In the genomic region with DNA sequence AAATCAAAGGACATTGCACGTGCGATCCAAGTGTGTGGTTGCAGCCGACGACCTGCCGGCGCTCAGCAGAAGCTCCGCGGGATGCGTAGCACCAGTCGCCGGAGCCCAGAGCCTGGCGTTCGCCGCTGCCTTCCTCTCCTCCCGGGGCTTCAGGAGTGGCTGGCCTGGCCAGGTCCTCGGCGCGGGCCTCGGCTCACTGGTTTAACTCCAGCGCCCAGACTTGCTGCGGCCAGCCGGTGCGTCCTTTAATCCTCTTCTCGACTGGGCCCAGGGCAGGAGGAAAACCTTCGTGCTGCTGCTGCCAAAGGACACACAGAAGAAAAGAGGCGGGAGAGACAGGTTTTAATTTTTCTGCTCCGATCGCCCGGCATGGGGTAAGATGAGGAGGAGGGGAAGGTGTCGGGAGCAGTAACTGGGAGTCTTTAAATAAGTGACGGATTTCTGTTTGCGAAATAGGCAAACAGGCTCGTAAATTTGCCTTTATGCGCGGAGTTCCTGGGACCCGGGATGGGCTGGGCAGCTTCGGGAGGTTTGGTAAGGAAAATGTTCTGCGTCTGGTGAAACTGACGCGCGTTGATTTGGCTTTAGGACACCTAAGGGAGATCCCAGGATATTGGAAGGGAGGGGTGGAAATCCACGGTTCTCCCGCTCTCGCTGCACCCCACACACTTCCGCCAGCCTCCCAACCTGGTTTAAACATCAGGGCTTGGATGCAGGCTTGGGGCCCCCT, we compare ENCODE assay signal across 11 cellular contexts. TPM values are rescaled to one million over a fixed set of nuclear protein-coding genes. Genes with fewer than 3 reads are reported as not detected.
A peak's percentile ranks its signal among the peaks of the same experiment; 100 is the strongest.
DNase-seq lines count a peak whose midpoint lies in the region; ATAC-seq and TF ChIP-seq lines count a peak whose summit lies in the region.
"Had no signal": no experiment of that assay in that cellular context is flagged by ENCODE, and none has a peak within 500 bp of the region (broad histone marks: within the 10 kb centered on the region; RNA-seq: fewer than 3 reads in every experiment).

No MANE protein-coding gene starts in this region.

- peaks cover 82% of the 10 kb centered on the region for H3K27me3 Mint-ChIP-seq in IgD-negative memory B cell

- peak overlapping the region in 3 of 4 donors; percentile 67 to 86 (median 69) for H3K4me3 Mint-ChIP-seq in IgD-negative memory B cell

- WGBS in tibial nerve, 2 donors: 7 to 8% methylated on average over 45 of the region's 45 CpGs

- TF ChIP-seq EP300 in neural cell (conservative IDR thresholded peaks at IDR 0.05; ENCODE audit: poor library complexity, severe bottlenecking) (no peak), tibial nerve (IDR thresholded peaks at IDR 0.05) (no peak)

- peak overlapping the region; percentile 87 to 94 (median 87) for H3K27ac Mint-ChIP-seq in IgD-negative memory B cell

- TF ChIP-seq POLR2A in tibial nerve (IDR thresholded peaks at IDR 0.05): no peak

- no peaks in the 10 kb centered on the region for H3K36me3 Mint-ChIP-seq in IgD-negative memory B cell

- H3K9me3 ChIP-seq in neural cell (ENCODE audit: low read length): no peaks in the 10 kb centered on the region
- no peaks in the 10 kb centered on the region for H3K9me3 ChIP-seq in tibial nerve

- H3K27me3 ChIP-seq in neural cell (ENCODE audit: insufficient read depth, low read depth, low read length) (peaks cover 100% of the 10 kb centered on the region), tibial nerve (peaks cover 17 to 100% of the 10 kb centered on the region in 2 donors)

- H3K9me3 Mint-ChIP-seq in IgD-negative memory B cell: peaks cover 0 to 5% (median 0%) of the 10 kb centered on the region in 3 donors

- TF ChIP-seq RAD21 in neural cell (conservative IDR thresholded peaks at IDR 0.05): no peak

- no peaks in the 10 kb centered on the region for H3F3A ChIP-seq in neural cell (ENCODE audit: insufficient read depth, low read length, poor library complexity, severe bottlenecking)

- DNase-seq in COLO668 (lab: John Stamatoyannopoulos, UW; ENCODE audit: unreplicated experiment) (peak; percentile 17), dermis blood vessel endothelial cell (peak; percentile 28), GM20000 (ENCODE audit: low spot score) (no peak), tibial nerve (ENCODE audit: low spot score in 2 of 2) (no peak)

- no peaks in the 10 kb centered on the region for H3K9me2 ChIP-seq in neural cell (ENCODE audit: insufficient read depth, low read length)

- H3K9ac ChIP-seq in neural cell (ENCODE audit: low read length): no peak overlapping the region

- no peak overlapping the region for H3K4me2 ChIP-seq in neural cell (ENCODE audit: low read length)

- H2AFZ ChIP-seq in neural cell (ENCODE audit: low read depth, low read length): no peak overlapping the region

- no peaks in the 10 kb centered on the region for H3K79me2 ChIP-seq in neural cell (replicated peaks; ENCODE audit: insufficient read depth, low read length)

- H3K4me3 ChIP-seq in neural cell (ENCODE audit: low read length) (no peak overlapping the region), tibial nerve (no peak overlapping the region)
- H3K4me3 ChIP-seq: lung had no signal

- no peak for TF ChIP-seq CTCF in neural cell (IDR thresholded peaks at IDR 0.05; ENCODE audit: poor library complexity, severe bottlenecking)
- TF ChIP-seq CTCF in GM20000 (IDR thresholded peaks at IDR 0.05; ENCODE audit: extremely low read depth, missing control alignments): no peak
- TF ChIP-seq CTCF in tibial nerve (IDR thresholded peaks at IDR 0.05): no peak

- peaks cover 23 to 36% (median 32%) of the 10 kb centered on the region in 3 donors for H3K4me1 Mint-ChIP-seq in IgD-negative memory B cell

- H3K27ac ChIP-seq in neural cell (ENCODE audit: low read length): no peak overlapping the region
- no peak overlapping the region for H3K27ac ChIP-seq in tibial nerve

- no peaks in the 10 kb centered on the region for H4K20me1 ChIP-seq in neural cell (ENCODE audit: insufficient read depth)

- H3K36me3 ChIP-seq in neural cell (ENCODE audit: insufficient read depth, low read length) (no peaks in the 10 kb centered on the region), tibial nerve (no peaks in the 10 kb centered on the region)

- H3K4me1 ChIP-seq in tibial nerve: peaks cover 0 to 85% (median 48%) of the 10 kb centered on the region in 4 donors

- ATAC-seq in HG03175 (IDR thresholded peaks at IDR 0.05; ENCODE audit: unreplicated experiment): no peak
- ATAC-seq: activated CD4-positive, CD25-positive, alpha-beta regulatory T cell treated with anti-CD3 and anti-CD28 coated beads, Interleukin-2, amount 50 U/mL, for 24 hours had no signal

TF ChIP-seq in neural cell, 6 proteins besides CTCF, POLR2A, EP300 and RAD21:
- TF ChIP-seq TAF1 (IDR thresholded peaks at IDR 0.05; ENCODE audit: low read depth): no peak
- no peak for TF ChIP-seq MXI1 (conservative IDR thresholded peaks at IDR 0.05; ENCODE audit: poor library complexity, severe bottlenecking)
- TF ChIP-seq POLR2AphosphoS5 (IDR thresholded peaks at IDR 0.05): no peak
- no peak for TF ChIP-seq SMC3 (conservative IDR thresholded peaks at IDR 0.05; ENCODE audit: poor library complexity)
- TF ChIP-seq EZH2 (IDR thresholded peaks at IDR 0.05; ENCODE audit: borderline replicate concordance, insufficient read depth, low read length, poor library complexity, severe bottlenecking): peak; percentile 39
TF ChIP-seq in neural cell: peak in this region for 1.

RNA-seq across cellular contexts. Expression of a gene that starts 2.2 kb away (rescaled TPM):
- polyA plus RNA-seq in IgD-negative memory B cell (not detected), neural cell (not detected in 2 replicates)
- total RNA-seq in dermis blood vessel endothelial cell (not detected in 2 replicates), tibial nerve (not detected)
- polyA minus RNA-seq in neural cell: not detected in 2 replicates
- total RNA-seq: H4, RPMI7951 had no signal

RNA-seq across cellular contexts. Expression of a gene that starts 30.0 kb away (rescaled TPM):
- polyA plus RNA-seq in IgD-negative memory B cell: 34.2 TPM
- 25.7 and 40.6 TPM in 2 replicates for total RNA-seq in dermis blood vessel endothelial cell
- 18.5 and 32.7 TPM in 2 replicates for polyA plus RNA-seq in neural cell
- 32.8 and 40.7 TPM in 2 replicates for polyA minus RNA-seq in neural cell
- 10 to 100 TPM; 30.0 to 60.5 (median 38.6) TPM for total RNA-seq in tibial nerve

Comparison
In these comparisons a context has a peak if more than half of its experiments do, and no peak if none do; other contexts are left out.
1. DNase-seq: peak in COLO668 (single experiment) and dermis blood vessel endothelial cell (single experiment); none in GM20000 (single experiment) and tibial nerve (0 of 2).